In genomic region chr15:36911322-36911944, GRCh38 we compare ENCODE assay signal across 14 cellular contexts.
A peak's percentile ranks its signal among the peaks of the same experiment; 100 is the strongest.
DNase-seq lines count a peak whose midpoint lies in the region; ATAC-seq and TF ChIP-seq lines count a peak whose summit lies in the region.
"Had no signal": no experiment of that assay in that cellular context is flagged by ENCODE, and none has a peak within 500 bp of the region (broad histone marks: within the 10 kb centered on the region; RNA-seq: fewer than 3 reads in every experiment).

No MANE protein-coding gene starts in this region.

- H3K4me3 ChIP-seq in fibroblast of villous mesenchyme (ENCODE audit: low read depth, low read length), result no peak overlapping the region
- H3K4me3 ChIP-seq: BLaER1 treated with 17β-estradiol and CSF1 and Interleukin-3, amounts not matched to agents 10 nM and 100 nM; SJSA1 had no signal

- H3K9me3 Mint-ChIP-seq in immature natural killer cell, result peaks cover 0 to 12% (median 3%) of the 10 kb centered on the region in 6 donors
- H3K9me3 Mint-ChIP-seq: activated CD4-positive, alpha-beta memory T cell treated with anti-CD3 and anti-CD28 coated beads for 36 hours; endodermal cell had no signal

- H3K27me3 Mint-ChIP-seq in immature natural killer cell (ENCODE audit: low read depth in 3 of 3), result no peaks in the 10 kb centered on the region

- no peak overlapping the region for H3K27ac Mint-ChIP-seq in immature natural killer cell
- H3K27ac Mint-ChIP-seq: activated CD4-positive, alpha-beta memory T cell treated with anti-CD3 and anti-CD28 coated beads for 36 hours; activated naive CD8-positive, alpha-beta T cell; endodermal cell had no signal

- no peaks in the 10 kb centered on the region for H3K36me3 Mint-ChIP-seq in immature natural killer cell
- H3K36me3 Mint-ChIP-seq: activated CD4-positive, alpha-beta memory T cell treated with anti-CD3 and anti-CD28 coated beads for 36 hours; activated naive CD8-positive, alpha-beta T cell had no signal

- no peaks in the 10 kb centered on the region for H3K4me1 Mint-ChIP-seq in immature natural killer cell

- no peak overlapping the region for H3K4me3 Mint-ChIP-seq in immature natural killer cell
- H3K4me3 Mint-ChIP-seq: activated CD4-positive, alpha-beta memory T cell treated with anti-CD3 and anti-CD28 coated beads for 36 hours; activated naive CD8-positive, alpha-beta T cell; endodermal cell had no signal

- peak; percentile 17; the same call in 2 of the 3 replicates for ATAC-seq in SK-N-SH treated with all-trans-retinoic acid at 6 μM for 48 hours

- TF ChIP-seq CTCF in fibroblast of villous mesenchyme (IDR thresholded peaks at IDR 0.05; ENCODE audit: insufficient read depth, low read depth, low read length), result no peak

- DNase-seq in COLO668 (lab: John Stamatoyannopoulos, UW; ENCODE audit: unreplicated experiment) (peak; percentile 7), HT1080 (ENCODE audit: low read depth) (peak; percentile 55), fibroblast of villous mesenchyme (ENCODE audit: low read depth) (peak; percentile 40), ecto neural progenitor cell (ENCODE audit: low spot score) (no peak), NCI-H146 (lab: John Stamatoyannopoulos, UW) (no peak), immature natural killer cell (no peak)
- DNase-seq in activated effector memory CD4-positive, alpha-beta T cell treated with Interleukin-2 at 50 U/mL for 16 hours, result no peak
- DNase-seq: activated CD4-positive, alpha-beta memory T cell treated with anti-CD3 and anti-CD28 coated beads for 36 hours; endodermal cell; stimulated activated naive CD4-positive, alpha-beta T cell treated with Interleukin-2 at 50 U/mL for 16 hours had no signal

TF ChIP-seq in SK-N-SH treated with all-trans-retinoic acid at 6 μM for 48 hours, 23 proteins besides CTCF, POLR2A, EP300 and RAD21:
- TF ChIP-seq ZFP30 (CRISPR knock-in tag; IDR thresholded peaks at IDR 0.05) (no peak), TCF4 (CRISPR knock-in tag; IDR thresholded peaks at IDR 0.05; ENCODE audit: borderline replicate concordance) (no peak), GLIS3 (CRISPR knock-in tag; IDR thresholded peaks at IDR 0.05) (no peak), OSR1 (CRISPR knock-in tag; IDR thresholded peaks at IDR 0.05) (no peak), ARNTL (CRISPR knock-in tag; IDR thresholded peaks at IDR 0.05; ENCODE audit: borderline replicate concordance, low read depth) (no peak), ZNF70 (CRISPR knock-in tag; IDR thresholded peaks at IDR 0.05) (no peak), TSHZ2 (CRISPR knock-in tag; IDR thresholded peaks at IDR 0.05) (no peak), ZC3H10 (CRISPR knock-in tag; IDR thresholded peaks at IDR 0.05) (no peak)
- TF ChIP-seq, protein P1, sequence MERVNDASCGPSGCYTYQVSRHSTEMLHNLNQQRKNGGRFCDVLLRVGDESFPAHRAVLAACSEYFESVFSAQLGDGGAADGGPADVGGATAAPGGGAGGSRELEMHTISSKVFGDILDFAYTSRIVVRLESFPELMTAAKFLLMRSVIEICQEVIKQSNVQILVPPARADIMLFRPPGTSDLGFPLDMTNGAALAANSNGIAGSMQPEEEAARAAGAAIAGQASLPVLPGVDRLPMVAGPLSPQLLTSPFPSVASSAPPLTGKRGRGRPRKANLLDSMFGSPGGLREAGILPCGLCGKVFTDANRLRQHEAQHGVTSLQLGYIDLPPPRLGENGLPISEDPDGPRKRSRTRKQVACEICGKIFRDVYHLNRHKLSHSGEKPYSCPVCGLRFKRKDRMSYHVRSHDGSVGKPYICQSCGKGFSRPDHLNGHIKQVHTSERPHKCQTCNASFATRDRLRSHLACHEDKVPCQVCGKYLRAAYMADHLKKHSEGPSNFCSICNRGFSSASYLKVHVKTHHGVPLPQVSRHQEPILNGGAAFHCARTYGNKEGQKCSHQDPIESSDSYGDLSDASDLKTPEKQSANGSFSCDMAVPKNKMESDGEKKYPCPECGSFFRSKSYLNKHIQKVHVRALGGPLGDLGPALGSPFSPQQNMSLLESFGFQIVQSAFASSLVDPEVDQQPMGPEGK (CRISPR knock-in tag; IDR thresholded peaks at IDR 0.05; ENCODE audit: borderline replicate concordance), result no peak

Comparison
In these comparisons a context has a peak if more than half of its experiments do, and no peak if none do; other contexts are left out.
1. DNase-seq: peak in COLO668 (single experiment), HT1080 (single experiment) and fibroblast of villous mesenchyme (single experiment); none in ecto neural progenitor cell (single experiment), activated effector memory CD4-positive, alpha-beta T cell treated with Interleukin-2 at 50 U/mL for 16 hours (single experiment), NCI-H146 (single experiment) and immature natural killer cell (0 of 3).